In the genomic region with DNA sequence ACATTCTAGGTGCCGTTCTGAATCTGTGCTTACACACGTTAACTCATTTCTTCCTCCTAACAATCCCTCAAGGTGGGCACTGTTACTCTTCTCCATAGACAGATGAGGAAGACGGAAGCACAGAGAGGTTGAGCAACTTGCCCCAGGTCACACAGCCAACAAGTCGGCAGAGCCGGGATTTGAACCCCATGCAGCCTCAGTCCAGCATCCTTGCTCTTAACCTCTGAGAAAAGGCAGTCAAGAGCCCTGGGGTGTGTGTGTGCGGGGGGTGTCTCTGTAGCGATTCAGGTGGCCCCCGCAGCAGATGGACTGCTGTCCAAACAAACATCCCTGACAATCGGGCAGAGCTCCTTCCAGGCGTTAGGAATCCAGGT, we compare ENCODE assay signal across 33 cellular contexts. TPM values are rescaled to one million over a fixed set of nuclear protein-coding genes. Genes with fewer than 3 reads are reported as not detected.
"Had no signal": no experiment of that assay in that cellular context is flagged by ENCODE, and none has a peak within 500 bp of the region (broad histone marks: within the 10 kb centered on the region; RNA-seq: fewer than 3 reads in every experiment).

No MANE protein-coding gene starts in this region.

- H3K27me3 ChIP-seq: cardiac muscle cell had no signal

- H3K27ac Mint-ChIP-seq: activated CD4-positive, alpha-beta memory T cell treated with anti-CD3 and anti-CD28 coated beads, Interleukin-2, amount 10 ng/mL, durations not matched to agents 7 days and 5 days; activated CD8-positive, alpha-beta memory T cell treated with anti-CD3 and anti-CD28 coated beads, Interleukin-2, amount 10 ng/mL, durations not matched to agents 7 days and 5 days; activated naive CD4-positive, alpha-beta T cell treated with anti-CD3 and anti-CD28 coated beads, Interleukin-2, amount 10 ng/mL, durations not matched to agents 7 days and 5 days; activated naive CD8-positive, alpha-beta T cell treated with anti-CD3 and anti-CD28 coated beads for 36 hours had no signal

- H3K36me3 ChIP-seq: cardiac muscle cell had no signal

- FAIRE-seq: RCC 7860 had no signal

- H3K4me3 ChIP-seq: cardiac muscle cell, PC-9, SK-N-MC had no signal

- ATAC-seq: activated CD8-positive, alpha-beta memory T cell treated with anti-CD3 and anti-CD28 coated beads, Interleukin-2, amount 10 ng/mL, durations not matched to agents 7 days and 5 days had no signal

- H3K36me3 Mint-ChIP-seq: activated CD8-positive, alpha-beta memory T cell treated with anti-CD3 and anti-CD28 coated beads, Interleukin-2, amount 10 ng/mL, durations not matched to agents 7 days and 5 days; activated naive CD4-positive, alpha-beta T cell treated with anti-CD3 and anti-CD28 coated beads, Interleukin-2, amount 10 ng/mL, durations not matched to agents 7 days and 5 days; activated naive CD8-positive, alpha-beta T cell treated with anti-CD3 and anti-CD28 coated beads for 36 hours had no signal

- H3K9me3 Mint-ChIP-seq: activated CD4-positive, alpha-beta memory T cell treated with anti-CD3 and anti-CD28 coated beads, Interleukin-2, amount 10 ng/mL, durations not matched to agents 7 days and 5 days; activated naive CD4-positive, alpha-beta T cell treated with anti-CD3 and anti-CD28 coated beads, Interleukin-2, amount 10 ng/mL, durations not matched to agents 7 days and 5 days; activated naive CD8-positive, alpha-beta T cell treated with anti-CD3 and anti-CD28 coated beads for 36 hours; central memory CD8-positive, alpha-beta T cell had no signal

- H2AFZ ChIP-seq: PC-9 had no signal

- H3K4me2 ChIP-seq: PC-9 had no signal

- H3K27ac ChIP-seq: cardiac muscle cell, PC-9, SK-N-MC had no signal

- DNase-seq: activated CD4-positive, alpha-beta memory T cell treated with anti-CD3 and anti-CD28 coated beads, Interleukin-2, amount 10 ng/mL, durations not matched to agents 7 days and 5 days; activated CD4-positive, alpha-beta T cell treated with anti-CD3 and anti-CD28 coated beads for 1 hour; activated CD4-positive, alpha-beta T cell treated with anti-CD3 and anti-CD28 coated beads for 48 hours; activated CD4-positive, CD25-positive, alpha-beta regulatory T cell; activated CD8-positive, alpha-beta memory T cell treated with anti-CD3 and anti-CD28 coated beads for 24 hours; activated CD8-positive, alpha-beta memory T cell treated with anti-CD3 and anti-CD28 coated beads, Interleukin-2, amount 10 ng/mL, durations not matched to agents 7 days and 5 days; activated CD8-positive, alpha-beta memory T cell treated with anti-CD3 and anti-CD28 coated beads, Interleukin-2, amount 50 U/mL, for 48 hours; activated effector memory CD4-positive, alpha-beta T cell treated with Interleukin-2 at 50 U/mL for 16 hours; activated naive CD4-positive, alpha-beta T cell treated with anti-CD3 and anti-CD28 coated beads, Interleukin-2, amount 10 ng/mL, durations not matched to agents 7 days and 5 days; activated naive CD8-positive, alpha-beta T cell treated with anti-CD3 and anti-CD28 coated beads for 36 hours; activated T-cell treated with anti-CD3 and anti-CD28 coated beads, Interleukin-2, amount 50 U/mL, for 48 hours; amniotic stem cell; aorta; NCI-H1092 treated with DMSO at 0.1 percent for 48 hours; NCI-H1417; NCI-H146; NCI-H187; NCI-H2029 treated with DMSO at 0.1 percent for 48 hours; NCI-H2107; NCI-H2171; NCI-H510A; NCI-H526; NCI-H748 treated with DMSO at 0.1 percent for 48 hours; NK-92 treated with Interleukin-12 subunit alpha and Interleukin-12 subunit beta, amount 100 ng/mL, for 24 hours; PC-9; Right ventricle myocardium superior; T1000; WERI-Rb-1 had no signal

RNA-seq across cellular contexts. Expression of a gene that starts 6.3 kb away (rescaled TPM):
- total RNA-seq: activated CD4-positive, alpha-beta memory T cell treated with anti-CD3 and anti-CD28 coated beads, Interleukin-2, amount 10 ng/mL, durations not matched to agents 7 days and 5 days; T-helper 1 cell treated with Interleukin-12 subunit alpha and Interleukin-12 subunit beta and Interleukin-4 antibody, amounts not matched to agents 30 ng/mL and 1 ng/mL, for 36 hours had no signal
